1 cellular context compared by ENCODE assay signal in genomic region chr15:22795206-22796063, GRCh38.
TF ChIP-seq lines count a peak whose summit lies in the region.

No MANE protein-coding gene starts in this region.

TF ChIP-seq in SK-N-SH treated with all-trans-retinoic acid at 6 μM for 48 hours, 23 proteins besides CTCF, POLR2A, EP300 and RAD21 (continued from another document):
- TF ChIP-seq TSHZ2 (CRISPR knock-in tag; IDR thresholded peaks at IDR 0.05) (no peak), PATZ1 (CRISPR knock-in tag; IDR thresholded peaks at IDR 0.05; ENCODE audit: borderline replicate concordance) (no peak), ISL1 (CRISPR knock-in tag; IDR thresholded peaks at IDR 0.05) (no peak), OSR1 (CRISPR knock-in tag; IDR thresholded peaks at IDR 0.05) (no peak), POU6F1 (CRISPR knock-in tag; IDR thresholded peaks at IDR 0.05; ENCODE audit: borderline replicate concordance, low read depth) (no peak), CREB5 (CRISPR knock-in tag; IDR thresholded peaks at IDR 0.05; ENCODE audit: low read depth) (no peak), RARB (CRISPR knock-in tag; IDR thresholded peaks at IDR 0.05) (no peak), GLIS3 (CRISPR knock-in tag; IDR thresholded peaks at IDR 0.05) (no peak), ESRRG (CRISPR knock-in tag; IDR thresholded peaks at IDR 0.05) (no peak), ZFP3 (CRISPR knock-in tag; IDR thresholded peaks at IDR 0.05) (no peak), ZC3H10 (CRISPR knock-in tag; IDR thresholded peaks at IDR 0.05) (no peak), TCF4 (CRISPR knock-in tag; IDR thresholded peaks at IDR 0.05; ENCODE audit: borderline replicate concordance) (no peak), CSDC2 (CRISPR knock-in tag; IDR thresholded peaks at IDR 0.05) (no peak), SNAI2 (CRISPR knock-in tag; IDR thresholded peaks at IDR 0.05) (no peak)
